Comparison of ENCODE assay signal across 10 cellular contexts in the genomic region with DNA sequence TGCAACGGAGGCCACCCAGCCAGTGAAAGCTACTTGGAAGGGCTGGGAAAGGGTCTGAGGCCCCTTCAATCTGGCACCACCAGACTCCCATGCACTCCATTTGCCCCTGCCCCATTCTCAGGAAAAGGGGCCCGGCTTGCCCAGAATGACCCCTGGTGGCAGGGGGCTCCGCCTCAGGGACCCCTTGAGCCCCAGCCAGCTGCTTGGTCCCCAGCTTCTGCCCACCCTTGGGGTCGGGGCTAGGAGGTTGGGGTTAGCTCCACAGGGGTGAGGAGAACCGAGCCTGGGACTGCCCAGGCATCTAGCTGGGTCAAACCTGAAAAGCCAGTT. TPM values are rescaled to one million over a fixed set of nuclear protein-coding genes. Genes with fewer than 3 reads are reported as not detected.
DNase-seq lines count a peak whose midpoint lies in the region; ATAC-seq and TF ChIP-seq lines count a peak whose summit lies in the region.
"Had no signal": no experiment of that assay in that cellular context is flagged by ENCODE, and none has a peak within 500 bp of the region (broad histone marks: within the 10 kb centered on the region; RNA-seq: fewer than 3 reads in every experiment).

No MANE protein-coding gene starts in this region.

- peak overlapping the region in 1 of 2 experiments; percentile 83 for H2BK12ac ChIP-seq in mesenchymal stem cell (ENCODE audit: low read length in 2 of 2)

- no peak for TF ChIP-seq RAD21 in Ishikawa (IDR thresholded peaks at IDR 0.05; ENCODE audit: low read depth)

- peak overlapping the region; percentile 92 for H4K91ac ChIP-seq in mesenchymal stem cell (ENCODE audit: low read length)

- H3K9me3 ChIP-seq in mesenchymal stem cell (ENCODE audit: control insufficient read depth, low read length) = no peaks in the 10 kb centered on the region
- no peaks in the 10 kb centered on the region for H3K9me3 ChIP-seq in thoracic aorta
- H3K9me3 ChIP-seq: mucosa of descending colon had no signal

- peaks cover 86% of the 10 kb centered on the region for H3K4me1 ChIP-seq in mesenchymal stem cell (ENCODE audit: control insufficient read depth, insufficient read depth, low read depth, low read length)
- H3K4me1 ChIP-seq in thoracic aorta (ENCODE audit: control insufficient read depth in 1 of 2, low read depth in 2 of 2) = peaks cover 42 to 83% of the 10 kb centered on the region in 2 donors

- H3K4me2 ChIP-seq in mesenchymal stem cell (ENCODE audit: low read length, poor library complexity, severe bottlenecking) = peak overlapping the region; percentile 86

- H3K18ac ChIP-seq in mesenchymal stem cell (ENCODE audit: low read depth in 1 of 2, low read length in 2 of 2) = peak overlapping the region; percentile 80 to 86

- DNase-seq in chondrocyte (ENCODE audit: low spot score) = no peak
- DNase-seq in mesenchymal stem cell = no peak
- no peak for DNase-seq in thoracic aorta (ENCODE audit: low spot score)
- DNase-seq in activated CD4-positive, alpha-beta T cell treated with anti-CD3 and anti-CD28 coated beads, Interleukin-2, amount 10 ng/mL, durations not matched to agents 7 days and 5 days = no peak
- no peak for DNase-seq in SHP77 (lab: John Stamatoyannopoulos, UW)
- DNase-seq: cortex of kidney, NCI-H69 had no signal

- H2BK120ac ChIP-seq in mesenchymal stem cell (ENCODE audit: low read depth, low read length) = peak overlapping the region; percentile 81

- H2BK5ac ChIP-seq in mesenchymal stem cell (ENCODE audit: low read depth, low read length, poor library complexity, severe bottlenecking) = no peak overlapping the region

- H4K8ac ChIP-seq in mesenchymal stem cell (ENCODE audit: low read length) = peak overlapping the region; percentile 66

- peaks cover 13% of the 10 kb centered on the region for H3K79me1 ChIP-seq in mesenchymal stem cell (replicated peaks; ENCODE audit: low read length, poor library complexity, severe bottlenecking)

- peak overlapping the region in 1 of 2 experiments; percentile 68 for H3K14ac ChIP-seq in mesenchymal stem cell (ENCODE audit: low read length in 2 of 2)

- ATAC-seq in thoracic aorta (ENCODE audit: insufficient number of reproducible peaks, low FRiP score, low read depth) (no peak), HG03280 (IDR thresholded peaks at IDR 0.05; ENCODE audit: unreplicated experiment) (no peak)

- H3K36me3 Mint-ChIP-seq in chondrocyte (ENCODE audit: low read depth) = no peaks in the 10 kb centered on the region
- no peaks in the 10 kb centered on the region for H3K36me3 Mint-ChIP-seq in activated CD4-positive, alpha-beta T cell treated with anti-CD3 and anti-CD28 coated beads, Interleukin-2, amount 10 ng/mL, durations not matched to agents 7 days and 5 days (ENCODE audit: low read depth)

- H3K27me3 ChIP-seq in mesenchymal stem cell (ENCODE audit: control insufficient read depth in 1 of 2, insufficient read depth in 1 of 2, low read length in 2 of 2) (no peaks in the 10 kb centered on the region), thoracic aorta (replicated peaks; ENCODE audit: insufficient read depth) (no peaks in the 10 kb centered on the region)

- peaks cover 70% of the 10 kb centered on the region for H3K4me1 Mint-ChIP-seq in chondrocyte (ENCODE audit: low read depth)
- H3K4me1 Mint-ChIP-seq in activated CD4-positive, alpha-beta T cell treated with anti-CD3 and anti-CD28 coated beads, Interleukin-2, amount 10 ng/mL, durations not matched to agents 7 days and 5 days = peaks cover 9% of the 10 kb centered on the region

- no peaks in the 10 kb centered on the region for H3K9me3 Mint-ChIP-seq in chondrocyte (ENCODE audit: low read depth)
- no peaks in the 10 kb centered on the region for H3K9me3 Mint-ChIP-seq in activated CD4-positive, alpha-beta T cell treated with anti-CD3 and anti-CD28 coated beads, Interleukin-2, amount 10 ng/mL, durations not matched to agents 7 days and 5 days

- peak overlapping the region; percentile 87 for H3K4me3 Mint-ChIP-seq in chondrocyte (ENCODE audit: unreplicated experiment)
- no peak overlapping the region for H3K4me3 Mint-ChIP-seq in activated CD4-positive, alpha-beta T cell treated with anti-CD3 and anti-CD28 coated beads, Interleukin-2, amount 10 ng/mL, durations not matched to agents 7 days and 5 days

- H2BK15ac ChIP-seq in mesenchymal stem cell (ENCODE audit: low read depth, poor library complexity, severe bottlenecking) = peak overlapping the region; percentile 61

- H3K27ac ChIP-seq in mesenchymal stem cell (ENCODE audit: low read length, poor library complexity, severe bottlenecking) (peak overlapping the region; percentile 55), thoracic aorta (peak overlapping the region; percentile 87 to 89)

- TF ChIP-seq CTCF in chondrocyte (IDR thresholded peaks at IDR 0.05) (no peak), thoracic aorta (IDR thresholded peaks at IDR 0.05) (no peak)

- H3K23ac ChIP-seq in mesenchymal stem cell (ENCODE audit: low read length in 2 of 2) = no peak overlapping the region

- H3K4ac ChIP-seq in mesenchymal stem cell (ENCODE audit: low read depth in 1 of 2, low read length in 2 of 2) = peak overlapping the region; percentile 77 to 83

- no peaks in the 10 kb centered on the region for H3K27me3 Mint-ChIP-seq in chondrocyte (ENCODE audit: low read depth)
- peaks cover 38% of the 10 kb centered on the region for H3K27me3 Mint-ChIP-seq in activated CD4-positive, alpha-beta T cell treated with anti-CD3 and anti-CD28 coated beads, Interleukin-2, amount 10 ng/mL, durations not matched to agents 7 days and 5 days

- H2AFZ ChIP-seq in mesenchymal stem cell (ENCODE audit: low read depth, low read length) = no peak overlapping the region

- POLR2A ChIA-PET in activated CD4-positive, alpha-beta T cell treated with anti-CD3 and anti-CD28 coated beads, Interleukin-2, amount 10 ng/mL, durations not matched to agents 7 days and 5 days (lab: Charles Lee) = no interaction called here

- TF ChIP-seq EP300 in Ishikawa (IDR thresholded peaks at IDR 0.05; ENCODE audit: borderline replicate concordance) = 0 out of 2 replicates have a peak, but pooled peaks have one; percentile 30

- H3K36me3 ChIP-seq in mesenchymal stem cell (ENCODE audit: control insufficient read depth in 1 of 2, insufficient read depth in 2 of 2, low read depth in 1 of 2, low read length in 2 of 2) = peaks cover 0 to 40% of the 10 kb centered on the region in 2 experiments
- H3K36me3 ChIP-seq in thoracic aorta = no peaks in the 10 kb centered on the region

- 94% methylated on average over 3 of the region's 5 CpGs for whole genome bisulfite sequencing in mesenchymal stem cell

- H3K27ac Mint-ChIP-seq in chondrocyte (ENCODE audit: unreplicated experiment) = peak overlapping the region; percentile 90
- H3K27ac Mint-ChIP-seq in activated CD4-positive, alpha-beta T cell treated with anti-CD3 and anti-CD28 coated beads, Interleukin-2, amount 10 ng/mL, durations not matched to agents 7 days and 5 days = no peak overlapping the region

- H2AK5ac ChIP-seq in mesenchymal stem cell (ENCODE audit: low read length, severe bottlenecking) = no peak overlapping the region

- H3K9ac ChIP-seq in mesenchymal stem cell (ENCODE audit: low read length) = peak overlapping the region; percentile 92

- H3K4me3 ChIP-seq in mesenchymal stem cell (ENCODE audit: insufficient read depth in 1 of 2, low read depth in 1 of 2, low read length in 2 of 2) (peak overlapping the region; percentile 36 to 96), thoracic aorta (peak overlapping the region; percentile 79)

- CTCF ChIA-PET in activated CD4-positive, alpha-beta T cell treated with anti-CD3 and anti-CD28 coated beads, Interleukin-2, amount 10 ng/mL, durations not matched to agents 7 days and 5 days (lab: Charles Lee) = interaction anchor here (2.1 to 11.4 kb wide), 3 partner anchors 24 to 291 kb away, joined by 7 to 169 read pairs (median 9); no protein-coding TSS in a partner anchor

TF ChIP-seq in Ishikawa, 13 proteins besides CTCF, POLR2A, EP300 and RAD21:
- TF ChIP-seq, protein P1, sequence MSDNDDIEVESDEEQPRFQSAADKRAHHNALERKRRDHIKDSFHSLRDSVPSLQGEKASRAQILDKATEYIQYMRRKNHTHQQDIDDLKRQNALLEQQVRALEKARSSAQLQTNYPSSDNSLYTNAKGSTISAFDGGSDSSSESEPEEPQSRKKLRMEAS (IDR thresholded peaks at IDR 0.05) = no peak
- TF ChIP-seq, protein P2, sequence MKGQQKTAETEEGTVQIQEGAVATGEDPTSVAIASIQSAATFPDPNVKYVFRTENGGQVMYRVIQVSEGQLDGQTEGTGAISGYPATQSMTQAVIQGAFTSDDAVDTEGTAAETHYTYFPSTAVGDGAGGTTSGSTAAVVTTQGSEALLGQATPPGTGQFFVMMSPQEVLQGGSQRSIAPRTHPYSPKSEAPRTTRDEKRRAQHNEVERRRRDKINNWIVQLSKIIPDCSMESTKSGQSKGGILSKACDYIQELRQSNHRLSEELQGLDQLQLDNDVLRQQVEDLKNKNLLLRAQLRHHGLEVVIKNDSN (IDR thresholded peaks at IDR 0.05) = no peak
- TF ChIP-seq FOXM1 (IDR thresholded peaks at IDR 0.05; ENCODE audit: borderline replicate concordance, low read depth) = no peak
- no peak for TF ChIP-seq TCF12 (IDR thresholded peaks at IDR 0.05; ENCODE audit: low read depth)
- peak; percentile 62 for TF ChIP-seq TEAD4 (IDR thresholded peaks at IDR 0.05)
- TF ChIP-seq ZBTB7A (IDR thresholded peaks at IDR 0.05; ENCODE audit: low read depth) = peak; percentile 66

RNA-seq across cellular contexts. Expression of gene RHBDF1, which starts 1.3 kb away (rescaled TPM):
- total RNA-seq in chondrocyte (52.4 to 55.5 TPM (median 52.7 TPM) in 3 replicates), thoracic aorta (100 to 1,000 TPM; 109 to 138 TPM)
- polyA plus RNA-seq in mesenchymal stem cell (2013, experiment 1 of 2) = 73.8 TPM
- 69.6 TPM for polyA plus RNA-seq in mesenchymal stem cell (2013, experiment 2 of 2)
- under 1 TPM in 1 of 2 experiments, not detected in 1; 0.10 TPM for total RNA-seq in activated CD4-positive, alpha-beta T cell treated with anti-CD3 and anti-CD28 coated beads, Interleukin-2, amount 10 ng/mL, durations not matched to agents 7 days and 5 days

RNA-seq across cellular contexts. Expression of gene MPG, which starts 6.8 kb away (rescaled TPM):
- 52.6 to 65.4 TPM (median 61.1 TPM) in 3 replicates for total RNA-seq in chondrocyte
- 156 TPM for polyA plus RNA-seq in mesenchymal stem cell (2013, experiment 1 of 2)
- polyA plus RNA-seq in mesenchymal stem cell (2013, experiment 2 of 2) = 156 TPM
- total RNA-seq in thoracic aorta = 100 to 1,000 TPM in 1 of 2 donors, 10 to 100 TPM in 1; 93.1 to 202 TPM
- total RNA-seq in activated CD4-positive, alpha-beta T cell treated with anti-CD3 and anti-CD28 coated beads, Interleukin-2, amount 10 ng/mL, durations not matched to agents 7 days and 5 days = 10 to 100 TPM; 47.2 to 52.6 TPM

RNA-seq across cellular contexts. Expression of gene SNRNP25, which starts 17.5 kb away (rescaled TPM):
- total RNA-seq in chondrocyte (27.7 to 40.5 TPM (median 28.0 TPM) in 3 replicates), thoracic aorta (10 to 100 TPM in 1 of 2 donors, 1 to 10 TPM in 1; 6.1 to 16.4 TPM)
- 22.6 TPM for polyA plus RNA-seq in mesenchymal stem cell (2013, experiment 1 of 2)
- polyA plus RNA-seq in mesenchymal stem cell (2013, experiment 2 of 2) = 24.2 TPM
- total RNA-seq in activated CD4-positive, alpha-beta T cell treated with anti-CD3 and anti-CD28 coated beads, Interleukin-2, amount 10 ng/mL, durations not matched to agents 7 days and 5 days = 10 to 100 TPM; 41.1 to 45.6 TPM

RNA-seq across cellular contexts. Expression of gene POLR3K, which starts 17.8 kb away (rescaled TPM):
- total RNA-seq in chondrocyte = 7.3 to 11.3 TPM (median 7.5 TPM) in 3 replicates
- polyA plus RNA-seq in mesenchymal stem cell (2013, experiment 1 of 2) = 8.4 TPM
- polyA plus RNA-seq in mesenchymal stem cell (2013, experiment 2 of 2) = 8.7 TPM
- total RNA-seq in thoracic aorta = 1 to 10 TPM in 1 of 2 donors, not detected in 1; 1.4 TPM
- 10 to 100 TPM; 31.5 to 35.8 TPM for total RNA-seq in activated CD4-positive, alpha-beta T cell treated with anti-CD3 and anti-CD28 coated beads, Interleukin-2, amount 10 ng/mL, durations not matched to agents 7 days and 5 days

Comparison
In these comparisons a context has a peak if more than half of its experiments do, and no peak if none do; other contexts are left out.
1. RNA of gene RHBDF1, which starts 1.3 kb away (total RNA-seq): 109 to 138 TPM in thoracic aorta and 52.4 to 55.5 TPM in chondrocyte; 0.10 TPM in activated CD4-positive, alpha-beta T cell treated with anti-CD3 and anti-CD28 coated beads, Interleukin-2, amount 10 ng/mL, durations not matched to agents 7 days and 5 days; every median in the first group is over 10 times any median in the second.